In the genomic region with DNA sequence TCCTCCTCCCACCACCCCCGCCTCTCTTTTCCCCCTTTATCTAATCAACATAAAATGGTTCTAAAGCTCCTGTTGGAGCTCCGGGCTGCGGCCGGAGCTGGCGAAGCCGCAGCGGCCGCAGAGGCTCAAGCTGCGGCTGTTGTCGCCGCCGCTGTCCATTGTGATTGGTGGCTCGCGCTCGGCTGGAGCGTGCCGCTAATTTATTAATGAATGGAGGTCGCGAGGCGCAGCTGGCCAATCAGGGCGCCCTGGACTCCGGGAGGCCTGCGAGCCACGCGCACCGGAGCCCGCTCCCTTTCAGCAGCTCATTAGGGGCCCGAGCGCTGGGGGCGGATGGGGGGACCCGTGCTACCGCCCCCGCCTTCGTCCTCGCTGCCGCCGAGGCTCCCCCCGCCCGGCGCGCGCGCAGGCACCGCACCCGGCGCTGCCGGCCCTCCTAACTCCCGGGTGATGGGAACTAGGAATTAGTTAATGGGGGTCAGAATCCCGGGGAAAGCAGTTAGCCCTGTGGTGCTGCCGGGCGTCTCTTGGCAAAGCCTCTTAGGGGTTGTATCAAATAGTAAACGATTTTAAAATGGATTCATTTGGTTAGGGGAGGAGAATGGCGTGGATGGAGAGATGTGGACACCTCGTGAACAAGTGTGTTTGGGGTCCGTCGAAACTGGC, we compare ENCODE assay signal across 9 cellular contexts. TPM values are rescaled to one million over a fixed set of nuclear protein-coding genes. Genes with fewer than 3 reads are reported as not detected.
DNase-seq lines count a peak whose midpoint lies in the region; ATAC-seq and TF ChIP-seq lines count a peak whose summit lies in the region.
"Had no signal": no experiment of that assay in that cellular context is flagged by ENCODE, and none has a peak within 500 bp of the region (broad histone marks: within the 10 kb centered on the region; RNA-seq: fewer than 3 reads in every experiment).

No MANE protein-coding gene starts in this region.

- no TSS peak for BruUV-seq in mammary epithelial cell (replicated peaks; lab: Mats Ljungman, UMichigan)

- no peaks in the 10 kb centered on the region for H3K9me3 ChIP-seq in mammary epithelial cell (replicated peaks; ENCODE audit: insufficient read depth, low read length)
- H3K9me3 ChIP-seq in neural cell (ENCODE audit: low read length), result no peaks in the 10 kb centered on the region

- H3K4me3 Mint-ChIP-seq in T-helper 2 cell treated with Interferon-gamma antibody and Interleukin-4, amounts not matched to agents 5 μg/mL and 100 μg/mL, for 36 hours, result peak overlapping the region; percentile 85

- no peak for TF ChIP-seq RAD21 in neural cell (conservative IDR thresholded peaks at IDR 0.05)

- no peak overlapping the region for H3K27ac Mint-ChIP-seq in T-helper 2 cell treated with Interferon-gamma antibody and Interleukin-4, amounts not matched to agents 5 μg/mL and 100 μg/mL, for 36 hours

- CTCF ChIA-PET in mammary epithelial cell (lab: Charles Lee; ENCODE audit: low non-redundant PET), result interaction anchor here (0.6 to 0.8 kb wide), 3 partner anchors 302 to 459 kb away, joined by 6 to 13 read pairs (median 10); no protein-coding TSS in a partner anchor

- peak overlapping the region; percentile 20 for H2AFZ ChIP-seq in mammary epithelial cell (ENCODE audit: low read depth, low read length)
- no peak overlapping the region for H2AFZ ChIP-seq in neural cell (ENCODE audit: low read depth, low read length)

- H3K27me3 ChIP-seq in mammary epithelial cell (ENCODE audit: insufficient read depth, low read length), result peaks cover 56% of the 10 kb centered on the region
- H3K27me3 ChIP-seq in neural cell (ENCODE audit: insufficient read depth, low read depth, low read length), result peaks cover 100% of the 10 kb centered on the region

- H3K79me2 ChIP-seq in mammary epithelial cell (ENCODE audit: insufficient read depth, low read length), result no peaks in the 10 kb centered on the region
- no peaks in the 10 kb centered on the region for H3K79me2 ChIP-seq in neural cell (replicated peaks; ENCODE audit: insufficient read depth, low read length)

- no peaks in the 10 kb centered on the region for H3F3A ChIP-seq in neural cell (ENCODE audit: insufficient read depth, low read length, poor library complexity, severe bottlenecking)

- H3K36me3 ChIP-seq in mammary epithelial cell (ENCODE audit: insufficient read depth, low read length) (no peaks in the 10 kb centered on the region), neural cell (ENCODE audit: insufficient read depth, low read length) (no peaks in the 10 kb centered on the region)

- ATAC-seq in HG02610 (IDR thresholded peaks at IDR 0.05; ENCODE audit: unreplicated experiment) (peak; percentile 20), left colon (no peak)

- H4K20me1 ChIP-seq in mammary epithelial cell (ENCODE audit: insufficient read depth, low read length), result peaks cover 1% of the 10 kb centered on the region
- H4K20me1 ChIP-seq in neural cell (ENCODE audit: insufficient read depth), result no peaks in the 10 kb centered on the region

- no peaks in the 10 kb centered on the region for H3K9me2 ChIP-seq in neural cell (ENCODE audit: insufficient read depth, low read length)

- TF ChIP-seq EP300 in neural cell (conservative IDR thresholded peaks at IDR 0.05; ENCODE audit: poor library complexity, severe bottlenecking), result no peak

- in situ Hi-C loops in mammary epithelial cell (cut with MboI; ENCODE audit: low sequenced_read_pairs in 2 of 2), result loop anchor here in 1 of 2 donors (25.0 kb wide), 1 partner anchor 179 kb away; no protein-coding TSS in a partner anchor

- TF ChIP-seq CTCF in mammary epithelial cell (conservative IDR thresholded peaks at IDR 0.05 in 1 of 2, IDR thresholded peaks at IDR 0.05 in 1 of 2; ENCODE audit: extremely low read depth in 1 of 2, insufficient read depth in 1 of 2, low read depth in 1 of 2, low read length in 2 of 2) (no peak), neural cell (IDR thresholded peaks at IDR 0.05; ENCODE audit: poor library complexity, severe bottlenecking) (no peak)

- peaks cover 29% of the 10 kb centered on the region for H3K4me1 ChIP-seq in mammary epithelial cell (ENCODE audit: insufficient read depth, low read length)

- H3K9ac ChIP-seq in mammary epithelial cell (ENCODE audit: insufficient read depth, low read length) (no peak overlapping the region), neural cell (ENCODE audit: low read length) (peak overlapping the region; percentile 65)

- intact Hi-C loops in mammary epithelial cell (cut with micrococcal nuclease) (no loop called here), left colon (cut with DNase I, micrococcal nuclease) (no loop called here)

- under 1% methylated on average over 20 of the region's 56 CpGs for WGBS in mammary epithelial cell (ENCODE audit: low coverage, missing lambda C conversion rate)

- H3K27ac ChIP-seq in mammary epithelial cell (ENCODE audit: insufficient read depth, low read depth, low read length) (no peak overlapping the region), neural cell (ENCODE audit: low read length) (no peak overlapping the region)
- H3K27ac ChIP-seq: C4-2B had no signal

- H3K27me3 Mint-ChIP-seq in T-helper 2 cell treated with Interferon-gamma antibody and Interleukin-4, amounts not matched to agents 5 μg/mL and 100 μg/mL, for 36 hours (ENCODE audit: low read depth), result peaks cover 92% of the 10 kb centered on the region

- H3K36me3 Mint-ChIP-seq in T-helper 2 cell treated with Interferon-gamma antibody and Interleukin-4, amounts not matched to agents 5 μg/mL and 100 μg/mL, for 36 hours (ENCODE audit: low read depth), result no peaks in the 10 kb centered on the region

- H3K4me1 Mint-ChIP-seq in T-helper 2 cell treated with Interferon-gamma antibody and Interleukin-4, amounts not matched to agents 5 μg/mL and 100 μg/mL, for 36 hours (ENCODE audit: low read depth), result peaks cover 48% of the 10 kb centered on the region

- H3K4me3 ChIP-seq in mammary epithelial cell (replicated peaks in 1 of 3; ENCODE audit: insufficient read depth in 1 of 3, low read depth in 2 of 3, low read length in 3 of 3) (peak overlapping the region; percentile 12 to 25 (median 24)), neural cell (ENCODE audit: low read length) (peak overlapping the region; percentile 90)

- DNase-seq in T-helper 2 cell treated with Interferon-gamma antibody and Interleukin-4, amounts not matched to agents 5 μg/mL and 100 μg/mL, for 36 hours (ENCODE audit: low spot score), result no peak
- no peak for DNase-seq in T-helper 2 cell
- DNase-seq in NCI-H2171 (lab: John Stamatoyannopoulos, UW), result peak; percentile 17
- DNase-seq in mammary epithelial cell, result no peak
- DNase-seq in left colon, result no peak
- no peak for DNase-seq in NOMO-1 treated with dmso at 0.1 percent for 144 hours (lab: John Stamatoyannopoulos, UW; ENCODE audit: unreplicated experiment)

- H3K4me2 ChIP-seq in mammary epithelial cell (ENCODE audit: insufficient read depth, low read depth, low read length) (peak overlapping the region; percentile 84), neural cell (ENCODE audit: low read length) (peak overlapping the region; percentile 73)

- no peaks in the 10 kb centered on the region for H3K9me3 Mint-ChIP-seq in T-helper 2 cell treated with Interferon-gamma antibody and Interleukin-4, amounts not matched to agents 5 μg/mL and 100 μg/mL, for 36 hours

- dilution Hi-C loops in mammary epithelial cell (cut with HindIII; ENCODE audit: low sequenced_read_pairs), result loop anchor here (25.0 kb wide), 1 partner anchor 179 kb away; no protein-coding TSS in a partner anchor

TF ChIP-seq in neural cell, 6 proteins besides CTCF, POLR2A, EP300 and RAD21:
- TF ChIP-seq SMC3 (conservative IDR thresholded peaks at IDR 0.05; ENCODE audit: poor library complexity) (no peak), EZH2 (IDR thresholded peaks at IDR 0.05; ENCODE audit: borderline replicate concordance, insufficient read depth, low read length, poor library complexity, severe bottlenecking) (no peak), TAF1 (IDR thresholded peaks at IDR 0.05; ENCODE audit: low read depth) (no peak), MXI1 (conservative IDR thresholded peaks at IDR 0.05; ENCODE audit: poor library complexity, severe bottlenecking) (no peak), POLR2AphosphoS5 (IDR thresholded peaks at IDR 0.05) (peak; percentile 16)
- TF ChIP-seq, protein P1, sequence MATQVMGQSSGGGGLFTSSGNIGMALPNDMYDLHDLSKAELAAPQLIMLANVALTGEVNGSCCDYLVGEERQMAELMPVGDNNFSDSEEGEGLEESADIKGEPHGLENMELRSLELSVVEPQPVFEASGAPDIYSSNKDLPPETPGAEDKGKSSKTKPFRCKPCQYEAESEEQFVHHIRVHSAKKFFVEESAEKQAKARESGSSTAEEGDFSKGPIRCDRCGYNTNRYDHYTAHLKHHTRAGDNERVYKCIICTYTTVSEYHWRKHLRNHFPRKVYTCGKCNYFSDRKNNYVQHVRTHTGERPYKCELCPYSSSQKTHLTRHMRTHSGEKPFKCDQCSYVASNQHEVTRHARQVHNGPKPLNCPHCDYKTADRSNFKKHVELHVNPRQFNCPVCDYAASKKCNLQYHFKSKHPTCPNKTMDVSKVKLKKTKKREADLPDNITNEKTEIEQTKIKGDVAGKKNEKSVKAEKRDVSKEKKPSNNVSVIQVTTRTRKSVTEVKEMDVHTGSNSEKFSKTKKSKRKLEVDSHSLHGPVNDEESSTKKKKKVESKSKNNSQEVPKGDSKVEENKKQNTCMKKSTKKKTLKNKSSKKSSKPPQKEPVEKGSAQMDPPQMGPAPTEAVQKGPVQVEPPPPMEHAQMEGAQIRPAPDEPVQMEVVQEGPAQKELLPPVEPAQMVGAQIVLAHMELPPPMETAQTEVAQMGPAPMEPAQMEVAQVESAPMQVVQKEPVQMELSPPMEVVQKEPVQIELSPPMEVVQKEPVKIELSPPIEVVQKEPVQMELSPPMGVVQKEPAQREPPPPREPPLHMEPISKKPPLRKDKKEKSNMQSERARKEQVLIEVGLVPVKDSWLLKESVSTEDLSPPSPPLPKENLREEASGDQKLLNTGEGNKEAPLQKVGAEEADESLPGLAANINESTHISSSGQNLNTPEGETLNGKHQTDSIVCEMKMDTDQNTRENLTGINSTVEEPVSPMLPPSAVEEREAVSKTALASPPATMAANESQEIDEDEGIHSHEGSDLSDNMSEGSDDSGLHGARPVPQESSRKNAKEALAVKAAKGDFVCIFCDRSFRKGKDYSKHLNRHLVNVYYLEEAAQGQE (IDR thresholded peaks at IDR 0.05; ENCODE audit: borderline replicate concordance), result no peak

RNA-seq across cellular contexts. Expression of a gene that starts 0.6 kb away (rescaled TPM):
- total RNA-seq in mammary epithelial cell, result not detected
- polyA plus RNA-seq in mammary epithelial cell, result not detected
- not detected for polyA minus RNA-seq in mammary epithelial cell
- polyA plus RNA-seq in neural cell, result 0.19 and 0.58 TPM in 2 replicates
- polyA minus RNA-seq in neural cell, result 0.81 and 0.97 TPM in 2 replicates
- not detected for total RNA-seq in left colon
